16 cellular contexts compared by ENCODE assay signal in genomic region chr19:40836754-40837429, GRCh38. TPM values are rescaled to one million over a fixed set of nuclear protein-coding genes. Genes with fewer than 3 reads are reported as not detected.
A peak's percentile ranks its signal among the peaks of the same experiment; 100 is the strongest.
DNase-seq lines count a peak whose midpoint lies in the region; ATAC-seq and TF ChIP-seq lines count a peak whose summit lies in the region.
"Had no signal": no experiment of that assay in that cellular context is flagged by ENCODE, and none has a peak within 500 bp of the region (broad histone marks: within the 10 kb centered on the region; RNA-seq: fewer than 3 reads in every experiment).

No MANE protein-coding gene starts in this region.

- CTCF ChIA-PET in activated CD8-positive, alpha-beta memory T cell treated with anti-CD3 and anti-CD28 coated beads, Interleukin-2, amount 10 ng/mL, durations not matched to agents 7 days and 5 days (lab: Charles Lee): interaction anchor here (1.2 kb wide), 1 partner anchor 202 kb away, joined by 3 read pairs; no protein-coding TSS in a partner anchor
- CTCF ChIA-PET in HEK293 (lab: Yijun Ruan, JAX): interaction anchor here (0.6 to 1.0 kb wide), 2 partner anchors 17 to 29 kb away, joined by 3 to 5 read pairs; no protein-coding TSS in a partner anchor

- H3K4me1 Mint-ChIP-seq in activated CD8-positive, alpha-beta memory T cell treated with anti-CD3 and anti-CD28 coated beads, Interleukin-2, amount 10 ng/mL, durations not matched to agents 7 days and 5 days: peaks cover 8% of the 10 kb centered on the region
- peaks cover 6% of the 10 kb centered on the region for H3K4me1 Mint-ChIP-seq in central memory CD8-positive, alpha-beta T cell

- peaks cover 23% of the 10 kb centered on the region for H3K27me3 Mint-ChIP-seq in activated CD8-positive, alpha-beta memory T cell treated with anti-CD3 and anti-CD28 coated beads, Interleukin-2, amount 10 ng/mL, durations not matched to agents 7 days and 5 days
- no peaks in the 10 kb centered on the region for H3K27me3 Mint-ChIP-seq in central memory CD8-positive, alpha-beta T cell
- H3K27me3 Mint-ChIP-seq: CD4-positive, alpha-beta memory T cell had no signal

- no peak overlapping the region for H3K4me3 Mint-ChIP-seq in activated CD8-positive, alpha-beta memory T cell treated with anti-CD3 and anti-CD28 coated beads, Interleukin-2, amount 10 ng/mL, durations not matched to agents 7 days and 5 days
- no peak overlapping the region for H3K4me3 Mint-ChIP-seq in central memory CD8-positive, alpha-beta T cell
- H3K4me3 Mint-ChIP-seq: CD4-positive, alpha-beta memory T cell had no signal

- H3K27ac ChIP-seq in HEK293 (ENCODE audit: extremely low read depth, low read depth, low read length): no peak overlapping the region

- H3K9me3 Mint-ChIP-seq in activated CD8-positive, alpha-beta memory T cell treated with anti-CD3 and anti-CD28 coated beads, Interleukin-2, amount 10 ng/mL, durations not matched to agents 7 days and 5 days (ENCODE audit: low read depth): no peaks in the 10 kb centered on the region
- no peaks in the 10 kb centered on the region for H3K9me3 Mint-ChIP-seq in central memory CD8-positive, alpha-beta T cell
- H3K9me3 Mint-ChIP-seq: CD4-positive, alpha-beta memory T cell had no signal

- no peaks in the 10 kb centered on the region for H3K9me3 ChIP-seq in HEK293 (ENCODE audit: control insufficient read depth, insufficient read depth, low read depth, low read length)
- H3K9me3 ChIP-seq: HAP-1 had no signal

- POLR2A ChIA-PET in HEK293 (lab: Yijun Ruan, JAX): interaction anchor here (0.7 to 1.0 kb wide), 2 partner anchors 120 to 123 kb away, joined by 3 to 4 read pairs; partner anchors contain the start of genes COQ8B and ITPKC

- peaks cover 18% of the 10 kb centered on the region for H3K4me1 ChIP-seq in HEK293 (ENCODE audit: control insufficient read depth, insufficient read depth, low read length)
- H3K4me1 ChIP-seq: HAP-1 had no signal

- peak; percentile 12 for DNase-seq in activated CD8-positive, alpha-beta memory T cell treated with anti-CD3 and anti-CD28 coated beads, Interleukin-2, amount 10 ng/mL, durations not matched to agents 7 days and 5 days
- DNase-seq in activated CD8-positive, alpha-beta memory T cell treated with anti-CD3 and anti-CD28 coated beads, Interleukin-2, amount 50 U/mL, for 4 hours: no peak
- no peak for DNase-seq in central memory CD8-positive, alpha-beta T cell (ENCODE audit: low spot score in 2 of 2)
- DNase-seq in DMS 273 treated with DMSO at 0.1 percent for 48 hours (lab: John Stamatoyannopoulos, UW): no peak
- DNase-seq: 8988T; C1 segment of cervical spinal cord; Calu3; CD4-positive, alpha-beta memory T cell; COR-L47; DMS153; DND-41; GOT3 had no signal

- H3K36me3 ChIP-seq in HEK293 (ENCODE audit: control insufficient read depth in 2 of 2, insufficient read depth in 1 of 2, low read length in 2 of 2): no peaks in the 10 kb centered on the region; a peak in 1 of 3 replicates
- H3K36me3 ChIP-seq: HAP-1 had no signal

- no peak for TF ChIP-seq CTCF in HEK293 (tag by site-specific recombination; IDR thresholded peaks at IDR 0.05)

- no peaks in the 10 kb centered on the region for H3K36me3 Mint-ChIP-seq in activated CD8-positive, alpha-beta memory T cell treated with anti-CD3 and anti-CD28 coated beads, Interleukin-2, amount 10 ng/mL, durations not matched to agents 7 days and 5 days
- H3K36me3 Mint-ChIP-seq in central memory CD8-positive, alpha-beta T cell (ENCODE audit: insufficient read depth): no peaks in the 10 kb centered on the region
- H3K36me3 Mint-ChIP-seq: CD4-positive, alpha-beta memory T cell had no signal

- ATAC-seq in activated CD8-positive, alpha-beta memory T cell treated with anti-CD3 and anti-CD28 coated beads, Interleukin-2, amount 10 ng/mL, durations not matched to agents 7 days and 5 days: no peak
- no peak for ATAC-seq in central memory CD8-positive, alpha-beta T cell (replicated peaks; ENCODE audit: extremely low read depth, poor library complexity, severe bottlenecking)
- no peak for ATAC-seq in HG02938 (IDR thresholded peaks at IDR 0.05; ENCODE audit: unreplicated experiment)

- no peak overlapping the region for H3K4me3 ChIP-seq in HEK293 (ENCODE audit: low read depth, low read length)
- H3K4me3 ChIP-seq: HAP-1 had no signal

- H3K27ac Mint-ChIP-seq in activated CD8-positive, alpha-beta memory T cell treated with anti-CD3 and anti-CD28 coated beads, Interleukin-2, amount 10 ng/mL, durations not matched to agents 7 days and 5 days: no peak overlapping the region
- H3K27ac Mint-ChIP-seq in central memory CD8-positive, alpha-beta T cell (ENCODE audit: low read depth): peak overlapping the region; percentile 16

TF ChIP-seq in HEK293, 187 proteins besides CTCF, POLR2A, EP300 and RAD21:
- TF ChIP-seq ZNF404 (tag by site-specific recombination; IDR thresholded peaks at IDR 0.05) (no peak), ZFHX2 (tag by site-specific recombination; conservative IDR thresholded peaks at IDR 0.05) (peak; percentile 85), ZNF48 (tag by site-specific recombination; IDR thresholded peaks at IDR 0.05) (no peak), ZNF639 (tag by site-specific recombination; IDR thresholded peaks at IDR 0.05) (no peak), EGR2 (tag by site-specific recombination; IDR thresholded peaks at IDR 0.05; ENCODE audit: low read depth) (peak; percentile 72), ZNF768 (tag by site-specific recombination; IDR thresholded peaks at IDR 0.05) (no peak), ZNF518A (tag by site-specific recombination; conservative IDR thresholded peaks at IDR 0.05; ENCODE audit: low read depth) (no peak), ZBTB48 (tag by site-specific recombination; IDR thresholded peaks at IDR 0.05) (no peak), ZNF211 (tag by site-specific recombination; IDR thresholded peaks at IDR 0.05; ENCODE audit: low read depth) (no peak), ZNF10 (tag by site-specific recombination; IDR thresholded peaks at IDR 0.05) (no peak), ZNF292 (tag by site-specific recombination; IDR thresholded peaks at IDR 0.05; ENCODE audit: borderline replicate concordance, low read depth) (no peak), ZNF239 (tag by site-specific recombination; IDR thresholded peaks at IDR 0.05) (no peak)
TF ChIP-seq in HEK293: peak in this region for 2.

RNA-seq across cellular contexts. Expression of gene CYP2A6, which starts 13.4 kb away (rescaled TPM):
- not detected for total RNA-seq in activated CD8-positive, alpha-beta memory T cell treated with anti-CD3 and anti-CD28 coated beads, Interleukin-2, amount 10 ng/mL, durations not matched to agents 7 days and 5 days
- total RNA-seq: A673, Calu3 had no signal

RNA-seq across cellular contexts. Expression of gene EGLN2, which starts 37.9 kb away (rescaled TPM):
- total RNA-seq in activated CD8-positive, alpha-beta memory T cell treated with anti-CD3 and anti-CD28 coated beads, Interleukin-2, amount 10 ng/mL, durations not matched to agents 7 days and 5 days: 100 to 1,000 TPM; 101 to 105 TPM

RNA-seq across cellular contexts. Expression of gene CYP2A7, which starts 45.1 kb away (rescaled TPM):
- not detected for total RNA-seq in activated CD8-positive, alpha-beta memory T cell treated with anti-CD3 and anti-CD28 coated beads, Interleukin-2, amount 10 ng/mL, durations not matched to agents 7 days and 5 days
- total RNA-seq: A673; Calu3; CD4-positive, alpha-beta memory T cell had no signal

RNA-seq across cellular contexts. Expression of gene RAB4B, which starts 58.8 kb away (rescaled TPM):
- 10 to 100 TPM; 36.2 to 56.7 TPM for total RNA-seq in activated CD8-positive, alpha-beta memory T cell treated with anti-CD3 and anti-CD28 coated beads, Interleukin-2, amount 10 ng/mL, durations not matched to agents 7 days and 5 days
